ENCODE assay signal across 24 cellular contexts in the genomic region with DNA sequence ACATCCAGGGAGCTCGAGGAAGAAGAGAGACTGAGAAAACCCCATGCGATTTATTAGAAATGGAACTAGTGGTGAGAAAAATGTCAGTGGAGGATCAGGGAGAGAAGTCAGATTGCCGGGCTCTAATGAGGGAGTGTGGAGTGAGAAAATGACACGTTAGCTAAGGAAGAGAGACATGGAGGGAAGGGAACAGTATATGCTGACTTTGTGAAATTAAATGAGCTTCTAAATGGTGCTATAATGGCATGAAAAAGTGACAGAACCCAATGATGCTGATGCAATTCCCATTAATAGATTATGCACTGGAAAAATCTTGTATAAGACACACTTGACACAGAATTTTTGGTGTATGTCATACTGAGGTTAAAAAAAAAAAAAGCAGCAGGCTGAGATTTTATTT.
"Had no signal": no experiment of that assay in that cellular context is flagged by ENCODE, and none has a peak within 500 bp of the region (broad histone marks: within the 10 kb centered on the region; RNA-seq: fewer than 3 reads in every experiment).

No MANE protein-coding gene starts in this region.

- H3K4me1 ChIP-seq: prostate gland, uterus had no signal

- DNase-seq: hippocampal formation; kidney; left colon; left lung; lower lobe of right lung; naive thymus-derived CD4-positive, alpha-beta T cell; pancreas; posterior cingulate gyrus; retina; stimulated activated CD4-positive, alpha-beta T cell treated with anti-CD3 and anti-CD28 coated beads, Interleukin-1b, Interleukin-23, amount 100 ng/mL, for 48 hours; stimulated activated CD4-positive, alpha-beta T cell treated with anti-CD3 and anti-CD28 coated beads, Interleukin-2, amount 100 ng/mL, for 48 hours; stimulated activated CD4-positive, alpha-beta T cell treated with anti-CD3 and anti-CD28 coated beads, Interleukin-4, amount 100 ng/mL, for 4 hours; stimulated activated CD8-positive, alpha-beta memory T cell treated with anti-CD3 and anti-CD28 coated beads, Interleukin-4, amount 100 ng/mL, for 48 hours; stimulated activated naive CD4-positive, alpha-beta T cell treated with Interleukin-2 at 50 U/mL for 16 hours; stimulated activated naive CD8-positive, alpha-beta T cell treated with anti-CD3 and anti-CD28 coated beads, Interleukin-15, amount 100 ng/mL, for 72 hours; substantia nigra; uterus had no signal

- H3K4me3 ChIP-seq: left lung, lower lobe of right lung, pancreas, prostate gland, smooth muscle cell, tibial nerve, uterus had no signal

- H3K9me3 Mint-ChIP-seq: mesothelial cell of epicardium; natural killer cell treated with Interleukin-12 subunit alpha and Interleukin-12 subunit beta and Interleukin-15 and Interleukin-18, amount 100 ng/mL, for 72 hours; stimulated activated memory B cell treated with anti-CD40 and anti-IgM and Interleukin-4, amounts not matched to agents 10 μg/mL and 1 μg/mL and 100 μg/mL, for 72 hours; stimulated activated naive CD8-positive, alpha-beta T cell treated with anti-CD3 and anti-CD28 coated beads, Interleukin-15, amount 100 ng/mL, for 72 hours; type B pancreatic cell had no signal

- H3K36me3 ChIP-seq: left lung, lower lobe of right lung, pancreas, prostate gland, tibial nerve, uterus had no signal

- H3K9me3 ChIP-seq: left lung, lower lobe of right lung, pancreas, prostate gland, tibial nerve, uterus had no signal

- H3K27ac Mint-ChIP-seq: mesothelial cell of epicardium; naive thymus-derived CD4-positive, alpha-beta T cell; natural killer cell treated with Interleukin-12 subunit alpha and Interleukin-12 subunit beta and Interleukin-15 and Interleukin-18, amount 100 ng/mL, for 72 hours; stimulated activated memory B cell treated with anti-CD40 and anti-IgM and Interleukin-4, amounts not matched to agents 10 μg/mL and 1 μg/mL and 100 μg/mL, for 72 hours; stimulated activated naive CD8-positive, alpha-beta T cell treated with anti-CD3 and anti-CD28 coated beads, Interleukin-15, amount 100 ng/mL, for 72 hours; type B pancreatic cell had no signal

- ATAC-seq: left colon; left lung; lower lobe of right lung; naive thymus-derived CD4-positive, alpha-beta T cell; natural killer cell treated with Interleukin-12 subunit alpha and Interleukin-12 subunit beta and Interleukin-15 and Interleukin-18, amount 100 ng/mL, for 72 hours; pancreas; stimulated activated memory B cell treated with anti-CD40 and anti-IgM and Interleukin-4, amounts not matched to agents 10 μg/mL and 1 μg/mL and 100 μg/mL, for 72 hours; stimulated activated naive CD8-positive, alpha-beta T cell treated with anti-CD3 and anti-CD28 coated beads, Interleukin-15, amount 100 ng/mL, for 72 hours had no signal

- H3K4me3 Mint-ChIP-seq: mesothelial cell of epicardium; naive thymus-derived CD4-positive, alpha-beta T cell; natural killer cell treated with Interleukin-12 subunit alpha and Interleukin-12 subunit beta and Interleukin-15 and Interleukin-18, amount 100 ng/mL, for 72 hours; stimulated activated memory B cell treated with anti-CD40 and anti-IgM and Interleukin-4, amounts not matched to agents 10 μg/mL and 1 μg/mL and 100 μg/mL, for 72 hours; stimulated activated naive CD8-positive, alpha-beta T cell treated with anti-CD3 and anti-CD28 coated beads, Interleukin-15, amount 100 ng/mL, for 72 hours; type B pancreatic cell had no signal

- H3K27me3 ChIP-seq: pancreas, tibial nerve, uterus had no signal

- H3K4me2 ChIP-seq: smooth muscle cell had no signal

- H3K27ac ChIP-seq: left lung, lower lobe of right lung, pancreas, prostate gland, tibial nerve, uterus had no signal

- H3K36me3 Mint-ChIP-seq: mesothelial cell of epicardium; naive thymus-derived CD4-positive, alpha-beta T cell; natural killer cell treated with Interleukin-12 subunit alpha and Interleukin-12 subunit beta and Interleukin-15 and Interleukin-18, amount 100 ng/mL, for 72 hours; stimulated activated memory B cell treated with anti-CD40 and anti-IgM and Interleukin-4, amounts not matched to agents 10 μg/mL and 1 μg/mL and 100 μg/mL, for 72 hours; type B pancreatic cell had no signal

- FAIRE-seq: kidney, pancreas had no signal
